Comparison of ENCODE assay signal across 9 cellular contexts in genomic region chr20:32110173-32110704, GRCh38. TPM values are rescaled to one million over a fixed set of nuclear protein-coding genes. Genes with fewer than 3 reads are reported as not detected.
DNase-seq lines count a peak whose midpoint lies in the region; ATAC-seq and TF ChIP-seq lines count a peak whose summit lies in the region.
"Had no signal": no experiment of that assay in that cellular context is flagged by ENCODE, and none has a peak within 500 bp of the region (broad histone marks: within the 10 kb centered on the region; RNA-seq: fewer than 3 reads in every experiment).

No MANE protein-coding gene starts in this region.

- peaks cover 2% of the 10 kb centered on the region for H3K9me3 Mint-ChIP-seq in activated naive CD8-positive, alpha-beta T cell treated with anti-CD3 and anti-CD28 coated beads for 36 hours

- intact Hi-C loops in left colon (cut with DNase I, micrococcal nuclease) = no loop called here

- DNase-seq in AG09309 (ENCODE audit: low read depth) (no peak), HFF-Myc (ENCODE audit: extremely low read depth, low read depth) (no peak), left colon (peak in 1 of 2 donors; percentile 36), tibial nerve (ENCODE audit: low spot score in 2 of 2) (no peak), NCI-H1417 (lab: John Stamatoyannopoulos, UW) (no peak)
- DNase-seq in activated naive CD8-positive, alpha-beta T cell treated with anti-CD3 and anti-CD28 coated beads for 36 hours = no peak
- no peak for DNase-seq in stimulated activated CD4-positive, alpha-beta T cell treated with anti-CD3 and anti-CD28 coated beads, Interleukin-2, amount 100 ng/mL, for 48 hours

- TF ChIP-seq POLR2A in tibial nerve (IDR thresholded peaks at IDR 0.05) = no peak

- H3K4me3 ChIP-seq in AG09309 (ENCODE audit: control insufficient read depth, low read depth, low read length) = peak overlapping the region; percentile 85
- H3K4me3 ChIP-seq in HFF-Myc (replicated peaks; ENCODE audit: low read depth, low read length) = peak overlapping the region; percentile 99
- H3K4me3 ChIP-seq in tibial nerve = peak overlapping the region; percentile 65 to 94 (median 89)

- TF ChIP-seq EP300 in tibial nerve (IDR thresholded peaks at IDR 0.05) = no peak

- 2 to 4% methylated on average over 8 of the region's 8 CpGs for WGBS in tibial nerve, 2 donors

- TF ChIP-seq CTCF in AG09309 (IDR thresholded peaks at IDR 0.05; ENCODE audit: control insufficient read depth, insufficient read depth, low read depth, low read length, missing control alignments) = no peak
- TF ChIP-seq CTCF in HFF-Myc (IDR thresholded peaks at IDR 0.05; ENCODE audit: low read depth, low read length, missing control alignments) = no peak
- no peak for TF ChIP-seq CTCF in tibial nerve (IDR thresholded peaks at IDR 0.05)

- peaks cover 0 to 47% (median 17%) of the 10 kb centered on the region in 4 donors for H3K4me1 ChIP-seq in tibial nerve

- no peaks in the 10 kb centered on the region for H3K9me3 ChIP-seq in tibial nerve

- peak overlapping the region; percentile 93 for H3K4me3 Mint-ChIP-seq in activated naive CD8-positive, alpha-beta T cell treated with anti-CD3 and anti-CD28 coated beads for 36 hours

- H3K4me1 Mint-ChIP-seq in activated naive CD8-positive, alpha-beta T cell treated with anti-CD3 and anti-CD28 coated beads for 36 hours = peaks cover 38% of the 10 kb centered on the region

- peak; percentile 11 for ATAC-seq in left colon
- ATAC-seq in GM21529 (IDR thresholded peaks at IDR 0.05; ENCODE audit: unreplicated experiment) = no peak

- no peaks in the 10 kb centered on the region for H3K27me3 ChIP-seq in tibial nerve

- peak overlapping the region; percentile 100 for H3K27ac Mint-ChIP-seq in activated naive CD8-positive, alpha-beta T cell treated with anti-CD3 and anti-CD28 coated beads for 36 hours

- no peaks in the 10 kb centered on the region for H3K36me3 ChIP-seq in tibial nerve

- H3K27me3 Mint-ChIP-seq in activated naive CD8-positive, alpha-beta T cell treated with anti-CD3 and anti-CD28 coated beads for 36 hours = no peaks in the 10 kb centered on the region

- peak overlapping the region in 3 of 4 donors; percentile 96 to 98 (median 97) for H3K27ac ChIP-seq in tibial nerve

- H3K36me3 Mint-ChIP-seq in activated naive CD8-positive, alpha-beta T cell treated with anti-CD3 and anti-CD28 coated beads for 36 hours = peaks cover 13% of the 10 kb centered on the region

RNA-seq across cellular contexts. Expression of gene TM9SF4, which starts 0.7 kb away (rescaled TPM):
- 10 to 100 TPM; 39.2 to 42.5 TPM for total RNA-seq in activated naive CD8-positive, alpha-beta T cell treated with anti-CD3 and anti-CD28 coated beads for 36 hours
- total RNA-seq in left colon (10 to 100 TPM; 62.2 to 78.5 TPM), tibial nerve (10 to 100 TPM; 23.1 to 40.5 (median 28.8) TPM)

RNA-seq across cellular contexts. Expression of gene HCK, which starts 58.2 kb away (rescaled TPM):
- not detected for total RNA-seq in activated naive CD8-positive, alpha-beta T cell treated with anti-CD3 and anti-CD28 coated beads for 36 hours
- total RNA-seq in left colon = 1 to 10 TPM; 5.5 to 9.7 TPM
- total RNA-seq in tibial nerve = 10 to 100 TPM; 10.5 to 47.4 (median 13.7) TPM
- total RNA-seq: myocyte had no signal

Comparison
In these comparisons a context has a peak if more than half of its experiments do, and no peak if none do; other contexts are left out.
1. RNA of gene HCK, which starts 58.2 kb away (total RNA-seq): 10.5 to 47.4 TPM in tibial nerve and 5.5 to 9.7 TPM in left colon; not detected in activated naive CD8-positive, alpha-beta T cell treated with anti-CD3 and anti-CD28 coated beads for 36 hours; every median in the first group is over 4 times any median in the second.
2. Peak in every context shown above with its lines, with median percentiles within 50 percentile points of each other: H3K4me3 ChIP-seq.